In genomic region chrX:2654436-2655340, GRCh38 we compare ENCODE assay signal across 1 cellular context.
TF ChIP-seq lines count a peak whose summit lies in the region.

No MANE protein-coding gene starts in this region.

TF ChIP-seq in HepG2, 621 proteins besides CTCF, POLR2A, EP300 and RAD21 (continues in another document):
- TF ChIP-seq ZFP1 (CRISPR knock-in tag; IDR thresholded peaks at IDR 0.05) (no peak), ZHX2 (IDR thresholded peaks at IDR 0.05; ENCODE audit: low read depth) (no peak), ZHX2 (CRISPR knock-in tag; IDR thresholded peaks at IDR 0.05; ENCODE audit: borderline replicate concordance) (no peak), TFE3 (CRISPR knock-in tag; IDR thresholded peaks at IDR 0.05) (peak; percentile 37; the same call in 1 of the 2 replicates), AFF4 (CRISPR knock-in tag; IDR thresholded peaks at IDR 0.05) (no peak), ZNF644 (CRISPR knock-in tag; IDR thresholded peaks at IDR 0.05; ENCODE audit: low read depth) (0 out of 2 replicates have a peak, but pooled peaks have one; percentile 14), MAFG (CRISPR knock-in tag; IDR thresholded peaks at IDR 0.05) (no peak), LCORL (IDR thresholded peaks at IDR 0.05) (0 out of 2 replicates have a peak, but pooled peaks have one; percentile 65), LCORL (CRISPR knock-in tag; IDR thresholded peaks at IDR 0.05) (peak; percentile 67), ZNF317 (CRISPR knock-in tag; IDR thresholded peaks at IDR 0.05) (no peak), RARA (CRISPR knock-in tag; IDR thresholded peaks at IDR 0.05) (0 out of 2 replicates have a peak, but pooled peaks have one; percentile 53), FOXK2 (IDR thresholded peaks at IDR 0.05) (peak; percentile 30; the same call in 1 of the 2 replicates), TBL1XR1 (IDR thresholded peaks at IDR 0.05; ENCODE audit: borderline replicate concordance, low read length, partially characterized antibody) (peak; percentile 33), HHEX (CRISPR knock-in tag; IDR thresholded peaks at IDR 0.05) (no peak; the same call in 1 of the 2 replicates), CERS6 (CRISPR knock-in tag; IDR thresholded peaks at IDR 0.05) (no peak), TARDBP (CRISPR knock-in tag; IDR thresholded peaks at IDR 0.05) (0 out of 2 replicates have a peak, but pooled peaks have one; percentile 30), POLR2G (IDR thresholded peaks at IDR 0.05; ENCODE audit: low read depth, low read length) (peak; percentile 79), MIER3 (CRISPR knock-in tag; IDR thresholded peaks at IDR 0.05; ENCODE audit: borderline replicate concordance) (peak; percentile 47; the same call in 1 of the 2 replicates), MEF2D (CRISPR knock-in tag; IDR thresholded peaks at IDR 0.05) (peak; percentile 20; the same call in 1 of the 2 replicates), PAX8 (CRISPR knock-in tag; IDR thresholded peaks at IDR 0.05; ENCODE audit: borderline replicate concordance) (no peak), NKX3-1 (CRISPR knock-in tag; IDR thresholded peaks at IDR 0.05) (no peak), FOXP4 (CRISPR knock-in tag; IDR thresholded peaks at IDR 0.05) (peak; percentile 50; the same call in 1 of the 2 replicates), FOXA3 (CRISPR knock-in tag; IDR thresholded peaks at IDR 0.05) (peak; percentile 76), KLF9 (CRISPR knock-in tag; IDR thresholded peaks at IDR 0.05; ENCODE audit: low read depth) (no peak), CBX5 (CRISPR knock-in tag; IDR thresholded peaks at IDR 0.05; ENCODE audit: borderline replicate concordance) (no peak; the same call in 1 of the 2 replicates), AGO2 (optimal IDR thresholded peaks at IDR 0.05; ENCODE audit: low read depth, low read length) (no peak), NCOA2 (CRISPR knock-in tag; IDR thresholded peaks at IDR 0.05) (peak; percentile 62; the same call in 1 of the 2 replicates), ZNF687 (CRISPR knock-in tag; IDR thresholded peaks at IDR 0.05) (0 out of 2 replicates have a peak, but pooled peaks have one; percentile 11), YY1 (IDR thresholded peaks at IDR 0.05; ENCODE audit: insufficient read depth, insufficient replicate concordance, low read depth, low read length) (peak; percentile 8), KLF15 (CRISPR knock-in tag; IDR thresholded peaks at IDR 0.05; ENCODE audit: borderline replicate concordance) (no peak), SALL1 (CRISPR knock-in tag; IDR thresholded peaks at IDR 0.05) (peak; percentile 73), ZNF609 (CRISPR knock-in tag; IDR thresholded peaks at IDR 0.05; ENCODE audit: borderline replicate concordance) (peak; percentile 65), BCL6 (CRISPR knock-in tag; IDR thresholded peaks at IDR 0.05) (no peak)
